In the genomic region with DNA sequence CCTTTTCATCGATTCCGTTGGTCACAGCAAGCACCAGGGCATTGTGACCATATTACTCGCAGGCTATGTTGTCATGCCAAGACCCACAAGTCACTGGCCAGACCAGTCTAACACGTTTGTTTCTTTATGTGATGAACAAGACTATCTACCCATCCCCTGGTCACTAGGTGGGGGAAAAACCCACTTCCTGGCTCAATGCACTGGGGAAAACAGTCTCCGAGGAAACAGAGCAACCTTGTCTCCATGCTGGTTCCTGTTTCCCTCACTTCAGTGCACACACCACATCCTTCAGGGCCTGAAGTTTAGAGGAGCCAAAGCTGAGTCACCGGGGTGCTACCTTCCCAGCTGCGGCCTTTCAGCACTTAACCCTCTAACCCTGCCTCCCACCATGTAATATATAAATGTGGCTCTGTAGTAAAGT, we compare ENCODE assay signal across 9 cellular contexts. TPM values are rescaled to one million over a fixed set of nuclear protein-coding genes. Genes with fewer than 3 reads are reported as not detected.
DNase-seq lines count a peak whose midpoint lies in the region; ATAC-seq and TF ChIP-seq lines count a peak whose summit lies in the region.
"Had no signal": no experiment of that assay in that cellular context is flagged by ENCODE, and none has a peak within 500 bp of the region (broad histone marks: within the 10 kb centered on the region; RNA-seq: fewer than 3 reads in every experiment).

No MANE protein-coding gene starts in this region.

- H3K9me3 Mint-ChIP-seq in stimulated activated naive CD8-positive, alpha-beta T cell treated with anti-CD3 and anti-CD28 coated beads, Interleukin-15, amount 100 ng/mL, for 72 hours: no peaks in the 10 kb centered on the region

- peak; percentile 96 for DNase-seq in astrocyte of the spinal cord (ENCODE audit: low read depth, low spot score)
- no peak for DNase-seq in stimulated activated naive CD8-positive, alpha-beta T cell treated with anti-CD3 and anti-CD28 coated beads, Interleukin-15, amount 100 ng/mL, for 72 hours
- DNase-seq in stomach: no peak
- no peak for DNase-seq in activated CD8-positive, alpha-beta memory T cell treated with anti-CD3 and anti-CD28 coated beads, Interleukin-2, amount 50 U/mL, for 48 hours
- no peak for DNase-seq in NCI-H128 (lab: John Stamatoyannopoulos, UW; ENCODE audit: unreplicated experiment)

- no peaks in the 10 kb centered on the region for H3K36me3 ChIP-seq in DOHH2 (ENCODE audit: control insufficient read depth, low read length)
- H3K36me3 ChIP-seq in stomach: no peaks in the 10 kb centered on the region

- TF ChIP-seq EP300 in stomach (IDR thresholded peaks at IDR 0.05): no peak

- no peaks in the 10 kb centered on the region for H3K79me2 ChIP-seq in DOHH2 (ENCODE audit: control insufficient read depth, low read length)

- H3K4me1 ChIP-seq in DOHH2 (ENCODE audit: control insufficient read depth, low read length) (peaks cover 16% of the 10 kb centered on the region), stomach (no peaks in the 10 kb centered on the region)

- H4K20me1 ChIP-seq in DOHH2 (ENCODE audit: control insufficient read depth, insufficient read depth, low read depth, low read length): no peaks in the 10 kb centered on the region

- 46 to 55% (median 50%) methylated on average over 7 of the region's 7 CpGs for WGBS in stomach, 5 donors

- H3K4me1 Mint-ChIP-seq in stimulated activated naive CD8-positive, alpha-beta T cell treated with anti-CD3 and anti-CD28 coated beads, Interleukin-15, amount 100 ng/mL, for 72 hours: no peaks in the 10 kb centered on the region

- H3K9me3 ChIP-seq in DOHH2 (ENCODE audit: control insufficient read depth, insufficient read depth, low read length) (no peaks in the 10 kb centered on the region), stomach (no peaks in the 10 kb centered on the region)

- peaks cover 6% of the 10 kb centered on the region for H3K27me3 Mint-ChIP-seq in stimulated activated naive CD8-positive, alpha-beta T cell treated with anti-CD3 and anti-CD28 coated beads, Interleukin-15, amount 100 ng/mL, for 72 hours

- H3F3A ChIP-seq in DOHH2 (ENCODE audit: control insufficient read depth, insufficient read depth): no peaks in the 10 kb centered on the region

- H3K4me2 ChIP-seq in DOHH2 (ENCODE audit: low read length): peak overlapping the region; percentile 39

- no peak overlapping the region for H3K4me3 Mint-ChIP-seq in stimulated activated naive CD8-positive, alpha-beta T cell treated with anti-CD3 and anti-CD28 coated beads, Interleukin-15, amount 100 ng/mL, for 72 hours

- H3K27ac Mint-ChIP-seq in stimulated activated naive CD8-positive, alpha-beta T cell treated with anti-CD3 and anti-CD28 coated beads, Interleukin-15, amount 100 ng/mL, for 72 hours: no peak overlapping the region

- H3K27ac ChIP-seq in DOHH2 (ENCODE audit: low read depth, low read length) (no peak overlapping the region), stomach (no peak overlapping the region)
- H3K27ac ChIP-seq: HL-60 had no signal

- no peak for TF ChIP-seq POLR2A in stomach (IDR thresholded peaks at IDR 0.05)

- peaks cover 9% of the 10 kb centered on the region; the same call in 1 of the 2 replicates for H3K27me3 ChIP-seq in DOHH2 (ENCODE audit: control insufficient read depth, low read length)
- H3K27me3 ChIP-seq in stomach: no peaks in the 10 kb centered on the region

- H3K4me3 ChIP-seq in DOHH2 (ENCODE audit: low read length) (0 out of 2 replicates have a peak overlapping the region, but pooled peaks have one; percentile 6), astrocyte of the spinal cord (ENCODE audit: low read depth, low read length) (no peak overlapping the region), stomach (no peak overlapping the region)

- TF ChIP-seq CTCF in DOHH2 (IDR thresholded peaks at IDR 0.05; ENCODE audit: low read depth, low read length, poor library complexity, severe bottlenecking) (no peak), astrocyte of the spinal cord (IDR thresholded peaks at IDR 0.05; ENCODE audit: low read depth, low read length) (no peak), stomach (IDR thresholded peaks at IDR 0.05) (no peak)

- in situ Hi-C loops in astrocyte of the spinal cord (cut with HindIII; ENCODE audit: low sequenced_read_pairs): no loop called here

- peak; percentile 99 for ATAC-seq in GM21423 (IDR thresholded peaks at IDR 0.05; ENCODE audit: unreplicated experiment)
- peak; percentile 99 for ATAC-seq in HG03558 (IDR thresholded peaks at IDR 0.05; ENCODE audit: extremely low read depth, unreplicated experiment)
- peak; percentile 9 for ATAC-seq in stimulated activated naive CD8-positive, alpha-beta T cell treated with anti-CD3 and anti-CD28 coated beads, Interleukin-15, amount 100 ng/mL, for 72 hours

- intact Hi-C loops in stomach (cut with DNase I; ENCODE audit: low total_unique reads): no loop called here

- H3K9me2 ChIP-seq in DOHH2 (replicated peaks; ENCODE audit: control insufficient read depth, low read length): no peaks in the 10 kb centered on the region

RNA-seq across cellular contexts. Expression of gene ERICH3, which starts 20.9 kb away (rescaled TPM):
- under 1 TPM in 1 of 5 donors, not detected in 4; 0.55 TPM for total RNA-seq in stomach
- under 1 TPM in 1 of 3 donors, not detected in 2; 0.05 TPM for polyA plus RNA-seq in stomach

Comparison
In these comparisons a context has a peak if more than half of its experiments do, and no peak if none do; other contexts are left out.
1. ATAC-seq: peak in every context shown above with its lines; median percentile 99 in GM21423; 99 in HG03558; 9 in stimulated activated naive CD8-positive, alpha-beta T cell treated with anti-CD3 and anti-CD28 coated beads, Interleukin-15, amount 100 ng/mL, for 72 hours.